Comparison of ENCODE assay signal across 19 cellular contexts in the genomic region with DNA sequence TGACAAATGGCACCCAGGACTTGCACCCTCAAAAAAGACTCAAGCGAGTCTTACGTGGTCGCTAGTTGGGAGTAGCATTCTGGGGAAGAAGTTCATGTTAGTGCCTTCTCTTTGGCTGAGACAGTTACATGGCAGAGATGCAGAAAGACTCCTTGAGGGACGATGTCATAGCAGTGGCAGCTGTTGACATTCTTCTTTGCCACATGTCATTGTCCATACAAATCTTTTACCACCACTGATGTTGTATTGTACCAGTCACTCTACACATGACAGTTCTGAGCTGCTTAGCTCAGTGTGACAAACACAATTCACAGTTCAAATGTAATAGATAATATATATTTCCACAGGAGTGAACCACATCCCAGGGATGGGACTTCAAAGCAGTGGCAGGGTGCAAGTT.
DNase-seq lines count a peak whose midpoint lies in the region; ATAC-seq and TF ChIP-seq lines count a peak whose summit lies in the region.
"Had no signal": no experiment of that assay in that cellular context is flagged by ENCODE, and none has a peak within 500 bp of the region (broad histone marks: within the 10 kb centered on the region; RNA-seq: fewer than 3 reads in every experiment).

No MANE protein-coding gene starts in this region.

- H2BK15ac ChIP-seq in IMR-90 (ENCODE audit: low read depth, low read length), result no peak overlapping the region
- no peak overlapping the region for H2BK15ac ChIP-seq in mesendoderm (replicated peaks; ENCODE audit: low read depth)

- TF ChIP-seq POLR2A in IMR-90 (IDR thresholded peaks at IDR 0.05; ENCODE audit: low read depth, low read length), result no peak

- H4K5ac ChIP-seq in IMR-90 (ENCODE audit: low read depth, low read length), result no peak overlapping the region
- no peak overlapping the region for H4K5ac ChIP-seq in mesendoderm (ENCODE audit: low read length)

- H3K56ac ChIP-seq in IMR-90 (ENCODE audit: extremely low read depth, insufficient read depth, low read length), result no peak overlapping the region
- no peak overlapping the region for H3K56ac ChIP-seq in mesendoderm (ENCODE audit: low read length)

- H3K4me3 ChIP-seq in IMR-90 (ENCODE audit: insufficient read depth, low read depth, low read length) (no peak overlapping the region), mesendoderm (ENCODE audit: low read length) (no peak overlapping the region), psoas muscle (no peak overlapping the region)
- H3K4me3 ChIP-seq: BLaER1 treated with 17β-estradiol and CSF1 and Interleukin-3, amounts not matched to agents 10 nM and 100 nM; MG63 had no signal

- H3K4me3 Mint-ChIP-seq in brain, result no peak overlapping the region
- H3K4me3 Mint-ChIP-seq: CD8-positive, alpha-beta T cell; HFFc6 had no signal

- H3K4ac ChIP-seq in IMR-90 (ENCODE audit: low read depth, low read length), result no peak overlapping the region
- no peak overlapping the region for H3K4ac ChIP-seq in mesendoderm (ENCODE audit: low read depth, low read length)

- H3K4me2 ChIP-seq in IMR-90 (ENCODE audit: low read depth, low read length) (no peak overlapping the region), mesendoderm (ENCODE audit: low read length) (no peak overlapping the region)
- H3K4me2 ChIP-seq: BLaER1 treated with 17β-estradiol and CSF1 and Interleukin-3, amounts not matched to agents 10 nM and 100 nM had no signal

- dilution Hi-C loops in IMR-90 (cut with HindIII; ENCODE audit: low sequenced_read_pairs, unreplicated experiment), result no loop called here

- no peak overlapping the region for H2AFZ ChIP-seq in IMR-90 (replicated peaks; ENCODE audit: low read length, poor library complexity)

- H3K23ac ChIP-seq in IMR-90 (ENCODE audit: low read depth, low read length), result 0 out of 2 replicates have a peak overlapping the region, but pooled peaks have one; percentile 3
- H3K23ac ChIP-seq in mesendoderm (ENCODE audit: low read length), result no peak overlapping the region

- intact Hi-C loops in IMR-90 (cut with micrococcal nuclease), result no loop called here
- intact Hi-C loops in psoas muscle (cut with DNase I), result no loop called here

- no TSS peak for BruUV-seq in IMR-90 (replicated peaks; lab: Mats Ljungman, UMichigan)

- in situ Hi-C loops in IMR-90 (cut with MboI; ENCODE audit: low sequenced_read_pairs), result no loop called here

- H2AK5ac ChIP-seq in IMR-90 (ENCODE audit: low read depth, low read length) (no peak overlapping the region), mesendoderm (ENCODE audit: low read length) (no peak overlapping the region)

- no peak overlapping the region for H2AK9ac ChIP-seq in IMR-90 (replicated peaks; ENCODE audit: low read depth, low read length, poor library complexity)

- H3K27me3 ChIP-seq in IMR-90 (ENCODE audit: control insufficient read depth, insufficient read depth, low read length), result no peaks in the 10 kb centered on the region
- H3K27me3 ChIP-seq in mesendoderm (ENCODE audit: insufficient read depth, low read length, poor library complexity), result no peaks in the 10 kb centered on the region
- H3K27me3 ChIP-seq in psoas muscle (ENCODE audit: insufficient read depth in 3 of 3, low read length in 2 of 3), result no peaks in the 10 kb centered on the region
- H3K27me3 ChIP-seq: BLaER1 treated with 17β-estradiol and CSF1 and Interleukin-3, amounts not matched to agents 10 nM and 100 nM; MG63 had no signal

- H3K9me1 ChIP-seq in IMR-90 (ENCODE audit: insufficient read depth, low read length), result peaks cover 9% of the 10 kb centered on the region; the same call in 1 of the 2 replicates

- H2BK5ac ChIP-seq in IMR-90 (ENCODE audit: low read depth, low read length, poor library complexity, severe bottlenecking) (no peak overlapping the region), mesendoderm (ENCODE audit: low read length) (no peak overlapping the region)

- H3K79me2 ChIP-seq in mesendoderm (ENCODE audit: control insufficient read depth, insufficient read depth, low read length), result peaks cover 8% of the 10 kb centered on the region

- no peak overlapping the region for H4K91ac ChIP-seq in IMR-90 (ENCODE audit: insufficient read depth, low read depth, low read length)

- CTCF ChIA-PET in IMR-90 (lab: Yijun Ruan, JAX), result no interaction called here

- ATAC-seq in IMR-90 (ENCODE audit: low read depth), result no peak
- peak; percentile 84 to 93 (median 88) for ATAC-seq in psoas muscle
- no peak for ATAC-seq in GM18861 (IDR thresholded peaks at IDR 0.05; ENCODE audit: unreplicated experiment)
- ATAC-seq: CD8-positive, alpha-beta T cell; Right ventricle myocardium inferior had no signal

- H3K4me1 ChIP-seq in IMR-90 (ENCODE audit: control insufficient read depth, insufficient read depth, low read length) (peaks cover 4% of the 10 kb centered on the region; the same call in 1 of the 2 replicates), mesendoderm (ENCODE audit: control insufficient read depth, low read depth, low read length) (peaks cover 2% of the 10 kb centered on the region), psoas muscle (peaks cover 34% of the 10 kb centered on the region)

- TF ChIP-seq CTCF in IMR-90 (conservative IDR thresholded peaks at IDR 0.05; ENCODE audit: low read depth, low read length), result no peak
- TF ChIP-seq CTCF in brain (conservative IDR thresholded peaks at IDR 0.05), result no peak
- no peak for TF ChIP-seq CTCF in psoas muscle (IDR thresholded peaks at IDR 0.05)

- peaks cover 48% of the 10 kb centered on the region for H3K36me3 Mint-ChIP-seq in brain
- H3K36me3 Mint-ChIP-seq: CD8-positive, alpha-beta T cell had no signal

- H3K27ac ChIP-seq in IMR-90 (ENCODE audit: insufficient read depth, low read length) (no peak overlapping the region), mesendoderm (ENCODE audit: low read depth, low read length) (no peak overlapping the region), psoas muscle (peak overlapping the region; percentile 11)
- H3K27ac ChIP-seq: BLaER1 treated with 17β-estradiol and CSF1 and Interleukin-3, amounts not matched to agents 10 nM and 100 nM had no signal

- no peak overlapping the region for H3K18ac ChIP-seq in IMR-90 (ENCODE audit: low read depth, low read length)
- no peak overlapping the region for H3K18ac ChIP-seq in mesendoderm (ENCODE audit: low read length)

- H3K36me3 ChIP-seq in IMR-90 (ENCODE audit: control insufficient read depth, insufficient read depth, low read length) (peaks cover 5% of the 10 kb centered on the region), mesendoderm (ENCODE audit: control insufficient read depth, insufficient read depth, low read length) (no peaks in the 10 kb centered on the region), psoas muscle (ENCODE audit: insufficient read depth in 1 of 2, low read depth in 1 of 2) (no peaks in the 10 kb centered on the region)
- H3K36me3 ChIP-seq: MG63 had no signal

- POLR2A ChIA-PET in IMR-90 (lab: Charles Lee; ENCODE audit: unreplicated experiment), result no interaction called here

- no peaks in the 10 kb centered on the region for H3K27me3 Mint-ChIP-seq in brain

- peaks cover 0 to 3% (median 1%) of the 10 kb centered on the region in 5 experiments for H3K9me3 Mint-ChIP-seq in brain
- H3K9me3 Mint-ChIP-seq: CD8-positive, alpha-beta T cell; HFFc6 had no signal

- H2BK20ac ChIP-seq in IMR-90 (ENCODE audit: low read depth, low read length), result no peak overlapping the region

- H3K79me1 ChIP-seq in IMR-90 (ENCODE audit: low read depth in 1 of 2, low read length in 2 of 2) (peaks cover 37 to 79% of the 10 kb centered on the region in 2 experiments), mesendoderm (ENCODE audit: low read length) (peaks cover 14% of the 10 kb centered on the region)

- H4K20me1 ChIP-seq in IMR-90 (ENCODE audit: insufficient read depth, low read length), result peaks cover 3% of the 10 kb centered on the region; the same call in 1 of the 2 replicates

- peaks cover 51% of the 10 kb centered on the region for H3K4me1 Mint-ChIP-seq in brain

- peak overlapping the region in 4 of 5 experiments; percentile 7 to 54 (median 28) for H3K27ac Mint-ChIP-seq in brain
- H3K27ac Mint-ChIP-seq: CD8-positive, alpha-beta T cell; HFFc6 had no signal

- DNase-seq in IMR-90, result no peak
- peak; percentile 79 for DNase-seq in mesendoderm
- no peak for DNase-seq in psoas muscle
- no peak for DNase-seq in T-helper 1 cell
- no peak for DNase-seq in stimulated activated naive CD4-positive, alpha-beta T cell (lab: John Stamatoyannopoulos, UW)
- DNase-seq: CD8-positive, alpha-beta T cell; GF-D8; HFFc6; Kasumi-1; MG63; NCI-H1048; NCI-H1417 treated with DMSO at 0.1 percent for 48 hours; NCI-H187 treated with DMSO at 0.1 percent for 48 hours; NCI-H345; NCI-H774 had no signal

- no peak for TF ChIP-seq RAD21 in IMR-90 (IDR thresholded peaks at IDR 0.05; ENCODE audit: low read length)

- H4K8ac ChIP-seq in IMR-90 (ENCODE audit: low read depth in 2 of 2, low read length in 2 of 2) (no peak overlapping the region), mesendoderm (ENCODE audit: low read depth, low read length) (no peak overlapping the region)

- H3K14ac ChIP-seq in IMR-90 (replicated peaks; ENCODE audit: low read depth, low read length), result no peak overlapping the region; the same call in 1 of the 2 replicates

- H3K9ac ChIP-seq in IMR-90 (ENCODE audit: low read depth, low read length) (no peak overlapping the region), mesendoderm (ENCODE audit: low read length) (no peak overlapping the region)
- H3K9ac ChIP-seq: BLaER1 treated with 17β-estradiol and CSF1 and Interleukin-3, amounts not matched to agents 10 nM and 100 nM had no signal

- no peak overlapping the region for H2BK120ac ChIP-seq in IMR-90 (ENCODE audit: low read depth, low read length)
- H2BK120ac ChIP-seq in mesendoderm (ENCODE audit: low read depth, low read length), result no peak overlapping the region

- no peaks in the 10 kb centered on the region for H3K9me3 ChIP-seq in IMR-90 (ENCODE audit: control insufficient read depth, insufficient read depth, low read length)
- no peaks in the 10 kb centered on the region for H3K9me3 ChIP-seq in psoas muscle
- H3K9me3 ChIP-seq: MG63 had no signal

- no CpG with 5 or more reads among the region's 4 CpGs for whole genome bisulfite sequencing in IMR-90 (ENCODE audit: extremely low coverage in 2 of 2, insufficient read length in 1 of 2), 2 experiments
- WGBS in mesendoderm (ENCODE audit: extremely low coverage, insufficient coverage, low lambda C conversion rate), result no CpG with 5 or more reads among the region's 4 CpGs
- 62 to 72% (median 65%) methylated on average over 4 of the region's 4 CpGs for WGBS in psoas muscle, 3 donors

TF ChIP-seq in IMR-90, 13 proteins besides CTCF, POLR2A, EP300 and RAD21:
- TF ChIP-seq RFX5 (IDR thresholded peaks at IDR 0.05; ENCODE audit: low read depth, low read length) (no peak), MAFK (IDR thresholded peaks at IDR 0.05; ENCODE audit: low read depth, low read length) (no peak), BHLHE40 (IDR thresholded peaks at IDR 0.05; ENCODE audit: low read depth, low read length) (no peak), SMC3 (IDR thresholded peaks at IDR 0.05; ENCODE audit: low read depth, low read length) (no peak)

Comparison
In these comparisons a context has a peak if more than half of its experiments do, and no peak if none do; other contexts are left out.
1. ATAC-seq: peak in psoas muscle (4 of 4); none in IMR-90 (single experiment) and GM18861 (single experiment).